Comparison of ENCODE assay signal across 24 cellular contexts in genomic region chr10:73113543-73113942, GRCh38. TPM values are rescaled to one million over a fixed set of nuclear protein-coding genes. Genes with fewer than 3 reads are reported as not detected.
DNase-seq lines count a peak whose midpoint lies in the region; ATAC-seq and TF ChIP-seq lines count a peak whose summit lies in the region.
"Had no signal": no experiment of that assay in that cellular context is flagged by ENCODE, and none has a peak within 500 bp of the region (broad histone marks: within the 10 kb centered on the region; RNA-seq: fewer than 3 reads in every experiment).

No MANE protein-coding gene starts in this region.

- POLR2A ChIA-PET in MCF 10A (lab: Yijun Ruan, JAX) = interaction anchor here (0.7 to 7.8 kb wide), 6 partner anchors 15 to 777 kb away, joined by 3 to 64 read pairs (median 4); partner anchors contain the start of gene P4HA1

- no peaks in the 10 kb centered on the region for H3K4me1 ChIP-seq in breast epithelium

- intact Hi-C loops in MCF 10A (cut with micrococcal nuclease) = no loop called here
- intact Hi-C loops in breast epithelium (cut with DNase I; ENCODE audit: low total_unique reads) = no loop called here
- intact Hi-C loops in sciatic nerve (cut with DNase I) = no loop called here

- TF ChIP-seq POLR2A in breast epithelium (IDR thresholded peaks at IDR 0.05) = no peak

- no TSS peak for BruUV-seq in MCF 10A (replicated peaks; lab: Mats Ljungman, UMichigan)

- H3K27me3 Mint-ChIP-seq in MCF 10A (ENCODE audit: insufficient read depth, unreplicated experiment) = no peaks in the 10 kb centered on the region
- H3K27me3 Mint-ChIP-seq: activated B cell treated with CpG ODN at 0.5 μM for 24 hours; activated CD8-positive, alpha-beta T cell treated with anti-CD3 and anti-CD28 coated beads for 36 hours; CD4-positive, alpha-beta T cell; naive B cell; T-helper 17 cell had no signal

- no peak for ATAC-seq in stimulated activated effector memory CD8-positive, alpha-beta T cell treated with anti-CD3 and anti-CD28 coated beads, Interleukin-12 subunit alpha, Interleukin-12 subunit beta, amount 100 ng/mL, for 72 hours
- no peak for ATAC-seq in sciatic nerve
- ATAC-seq: activated CD8-positive, alpha-beta T cell treated with anti-CD3 and anti-CD28 coated beads for 36 hours; T-helper 17 cell had no signal

- peaks cover 12% of the 10 kb centered on the region for H3K4me1 Mint-ChIP-seq in MCF 10A (ENCODE audit: insufficient read depth, unreplicated experiment)
- peaks cover 6% of the 10 kb centered on the region for H3K4me1 Mint-ChIP-seq in stimulated activated effector memory CD8-positive, alpha-beta T cell treated with anti-CD3 and anti-CD28 coated beads, Interleukin-12 subunit alpha, Interleukin-12 subunit beta, amount 100 ng/mL, for 72 hours

- no peaks in the 10 kb centered on the region for H3K27me3 ChIP-seq in breast epithelium

- no peaks in the 10 kb centered on the region for H3K36me3 ChIP-seq in breast epithelium

- TF ChIP-seq CTCF in MCF 10A (IDR thresholded peaks at IDR 0.05; ENCODE audit: unreplicated experiment) (no peak), breast epithelium (IDR thresholded peaks at IDR 0.05) (no peak), fibroblast of pulmonary artery (IDR thresholded peaks at IDR 0.05; ENCODE audit: low read length, missing control alignments) (no peak)

- no peak overlapping the region for H3K4me3 Mint-ChIP-seq in MCF 10A (ENCODE audit: unreplicated experiment)
- H3K4me3 Mint-ChIP-seq in stimulated activated effector memory CD8-positive, alpha-beta T cell treated with anti-CD3 and anti-CD28 coated beads, Interleukin-12 subunit alpha, Interleukin-12 subunit beta, amount 100 ng/mL, for 72 hours = no peak overlapping the region
- H3K4me3 Mint-ChIP-seq: activated B cell treated with CpG ODN at 0.5 μM for 24 hours; activated CD8-positive, alpha-beta T cell treated with anti-CD3 and anti-CD28 coated beads for 36 hours; CD4-positive, alpha-beta T cell; endodermal cell; naive B cell; T-helper 17 cell had no signal

- CTCF ChIA-PET in MCF 10A (lab: Yijun Ruan, JAX) = interaction anchor here (0.7 to 1.3 kb wide), 3 partner anchors 17 to 1882 kb away, joined by 3 to 5 read pairs (median 4); partner anchors contain the start of gene P4HA1

- H3K9me3 Mint-ChIP-seq in MCF 10A (ENCODE audit: unreplicated experiment) = no peaks in the 10 kb centered on the region
- H3K9me3 Mint-ChIP-seq in stimulated activated effector memory CD8-positive, alpha-beta T cell treated with anti-CD3 and anti-CD28 coated beads, Interleukin-12 subunit alpha, Interleukin-12 subunit beta, amount 100 ng/mL, for 72 hours = no peaks in the 10 kb centered on the region
- H3K9me3 Mint-ChIP-seq: activated B cell treated with CpG ODN at 0.5 μM for 24 hours; CD4-positive, alpha-beta T cell had no signal

- H3K27ac ChIP-seq in breast epithelium = no peak overlapping the region

- H3K9me3 ChIP-seq in breast epithelium = no peaks in the 10 kb centered on the region

- peak; percentile 48 for DNase-seq in MCF 10A (ENCODE audit: unreplicated experiment)
- no peak for DNase-seq in breast epithelium (ENCODE audit: low spot score in 2 of 2)
- peak; percentile 59 for DNase-seq in RKO (ENCODE audit: low spot score)
- peak; percentile 36 for DNase-seq in fibroblast of pulmonary artery (ENCODE audit: low read depth)
- DNase-seq in stimulated activated effector memory CD8-positive, alpha-beta T cell treated with anti-CD3 and anti-CD28 coated beads, Interleukin-12 subunit alpha, Interleukin-12 subunit beta, amount 100 ng/mL, for 72 hours (ENCODE audit: low spot score in 2 of 2) = no peak
- no peak for DNase-seq in activated naive CD4-positive, alpha-beta T cell (lab: John Stamatoyannopoulos, UW)
- DNase-seq in sciatic nerve (ENCODE audit: low spot score) = no peak
- no peak for DNase-seq in activated gamma-delta T cell (lab: John Stamatoyannopoulos, UW)
- DNase-seq: activated B cell treated with CpG ODN at 0.5 μM for 24 hours; activated CD8-positive, alpha-beta T cell treated with anti-CD3 and anti-CD28 coated beads for 36 hours; activated T-cell treated with anti-CD3 and anti-CD28 coated beads, Interleukin-2, amount 50 U/mL, for 48 hours; amniotic stem cell; CD4-positive, alpha-beta T cell; cerebellar nuclear complex; endodermal cell; Karpas-422; naive B cell; NCI-H1436; NCI-H226; NK-92 treated with Interleukin-12 subunit alpha and Interleukin-12 subunit beta, amount 100 ng/mL, for 24 hours; Right ventricle myocardium superior; stimulated activated naive CD4-positive, alpha-beta T cell; T-helper 17 cell; trophoblast cell had no signal

- peak overlapping the region; percentile 61 for H3K27ac Mint-ChIP-seq in MCF 10A (ENCODE audit: low read depth, unreplicated experiment)
- H3K27ac Mint-ChIP-seq in stimulated activated effector memory CD8-positive, alpha-beta T cell treated with anti-CD3 and anti-CD28 coated beads, Interleukin-12 subunit alpha, Interleukin-12 subunit beta, amount 100 ng/mL, for 72 hours = peak overlapping the region; percentile 20
- H3K27ac Mint-ChIP-seq: activated B cell treated with CpG ODN at 0.5 μM for 24 hours; activated CD8-positive, alpha-beta T cell treated with anti-CD3 and anti-CD28 coated beads for 36 hours; CD4-positive, alpha-beta T cell; endodermal cell; T-helper 17 cell had no signal

- no peak overlapping the region for H3K4me3 ChIP-seq in breast epithelium
- H3K4me3 ChIP-seq in fibroblast of pulmonary artery (replicated peaks; ENCODE audit: low read depth, low read length) = no peak overlapping the region

- peaks cover 4% of the 10 kb centered on the region for H3K36me3 Mint-ChIP-seq in MCF 10A (ENCODE audit: insufficient read depth, unreplicated experiment)
- peaks cover 21% of the 10 kb centered on the region for H3K36me3 Mint-ChIP-seq in stimulated activated effector memory CD8-positive, alpha-beta T cell treated with anti-CD3 and anti-CD28 coated beads, Interleukin-12 subunit alpha, Interleukin-12 subunit beta, amount 100 ng/mL, for 72 hours

RNA-seq across cellular contexts. Expression of gene NUDT13, which starts 3.3 kb away (rescaled TPM):
- total RNA-seq in MCF 10A (2022) (1.7 and 1.8 TPM in 2 replicates), breast epithelium (1 to 10 TPM; 1.9 to 4.2 (median 2.6) TPM), sciatic nerve (2.2 TPM)

RNA-seq across cellular contexts. Expression of gene P4HA1, which starts 16.9 kb away (rescaled TPM):
- total RNA-seq in MCF 10A (2022) (23.9 and 25.2 TPM in 2 replicates), breast epithelium (10 to 100 TPM; 25.0 to 42.1 (median 34.1) TPM), sciatic nerve (51.8 TPM)

RNA-seq across cellular contexts. Expression of gene ECD, which starts 54.3 kb away (rescaled TPM):
- total RNA-seq in MCF 10A (2022) (29.9 and 31.5 TPM in 2 replicates), breast epithelium (10 to 100 TPM; 34.9 to 49.2 (median 39.3) TPM), sciatic nerve (24.7 TPM)

RNA-seq across cellular contexts. Expression of gene FAM149B1, which starts 54.4 kb away (rescaled TPM):
- total RNA-seq in MCF 10A (2022) (22.8 and 27.7 TPM in 2 replicates), breast epithelium (10 to 100 TPM; 19.4 to 24.6 (median 19.7) TPM), sciatic nerve (25.6 TPM)

Comparison
In these comparisons a context has a peak if more than half of its experiments do, and no peak if none do; other contexts are left out.
1. DNase-seq: peak in MCF 10A (single experiment), RKO (single experiment) and fibroblast of pulmonary artery (single experiment); none in breast epithelium (0 of 2), stimulated activated effector memory CD8-positive, alpha-beta T cell treated with anti-CD3 and anti-CD28 coated beads, Interleukin-12 subunit alpha, Interleukin-12 subunit beta, amount 100 ng/mL, for 72 hours (0 of 2), activated naive CD4-positive, alpha-beta T cell (0 of 4), sciatic nerve (single experiment) and activated gamma-delta T cell (single experiment).